20 cellular contexts compared by ENCODE assay signal in genomic region chr2:15363142-15363541, GRCh38.
DNase-seq lines count a peak whose midpoint lies in the region; ATAC-seq and TF ChIP-seq lines count a peak whose summit lies in the region.
"Had no signal": no experiment of that assay in that cellular context is flagged by ENCODE, and none has a peak within 500 bp of the region (broad histone marks: within the 10 kb centered on the region; RNA-seq: fewer than 3 reads in every experiment).

No MANE protein-coding gene starts in this region.

- no peak overlapping the region for H2AFZ ChIP-seq in PC-3 (ENCODE audit: low read length)

- no peak for ATAC-seq in PC-3
- peak; percentile 83 for ATAC-seq in omental fat pad (ENCODE audit: low FRiP score)
- ATAC-seq: activated T-helper 17 cell treated with anti-CD3 and anti-CD28 coated beads, Interleukin-2, amount 50 U/mL, for 72 hours; psoas muscle had no signal

- no peaks in the 10 kb centered on the region for H4K20me1 ChIP-seq in PC-3 (ENCODE audit: low read length)

- no peak overlapping the region for H3K9ac ChIP-seq in PC-3 (ENCODE audit: low read length)

- DNase-seq in EH (ENCODE audit: low read depth) (peak; percentile 73), PC-3 (peak; percentile 57), epithelial cell of proximal tubule (ENCODE audit: low read depth) (peak; percentile 47), omental fat pad (ENCODE audit: low spot score) (no peak), H7 (no peak), pons (ENCODE audit: low spot score) (no peak)
- no peak for DNase-seq in activated CD4-positive, alpha-beta T cell treated with anti-CD3 and anti-CD28 coated beads for 48 hours
- no peak for DNase-seq in stimulated activated CD4-positive, alpha-beta T cell treated with anti-CD3 and anti-CD28 coated beads, Interleukin-4, amount 100 ng/mL, for 1 hour
- DNase-seq: amniotic stem cell, BE2C, esophagus squamous epithelium, GOT3, naive B cell, NCI-H2029 treated with DMSO at 0.1 percent for 48 hours, NCI-H526 treated with DMSO at 0.1 percent for 48 hours, Peyer's patch, psoas muscle, stomach had no signal

- intact Hi-C loops in PC-3 (cut with micrococcal nuclease) = no loop called here

- H3K27me3 ChIP-seq in PC-3 (ENCODE audit: low read length) = no peaks in the 10 kb centered on the region
- no peaks in the 10 kb centered on the region for H3K27me3 ChIP-seq in H7 (ENCODE audit: control insufficient read depth, insufficient read depth, low read length)
- H3K27me3 ChIP-seq: BE2C, esophagus squamous epithelium, Peyer's patch, stomach had no signal

- peaks cover 35% of the 10 kb centered on the region for H3K4me1 ChIP-seq in PC-3 (ENCODE audit: insufficient read depth, low read length)
- H3K4me1 ChIP-seq: BE2C, esophagus squamous epithelium, Peyer's patch, psoas muscle had no signal

- H3K79me2 ChIP-seq in PC-3 (ENCODE audit: low read length) = no peaks in the 10 kb centered on the region

- no peaks in the 10 kb centered on the region for H3K36me3 ChIP-seq in PC-3 (ENCODE audit: low read depth, low read length)
- no peaks in the 10 kb centered on the region for H3K36me3 ChIP-seq in H7 (replicated peaks; ENCODE audit: control insufficient read depth, insufficient read depth, low read length)
- H3K36me3 ChIP-seq: BE2C had no signal

- H3K27ac ChIP-seq in PC-3 (ENCODE audit: low read length) = no peak overlapping the region
- H3K27ac ChIP-seq: esophagus squamous epithelium, Peyer's patch, psoas muscle, stomach, VCaP had no signal

- POLR2A ChIA-PET in PC-3 (lab: Charles Lee; ENCODE audit: unreplicated experiment) = no interaction called here

- no TSS peak for BruUV-seq in PC-3 (replicated peaks; lab: Mats Ljungman, UMichigan)

- H3K4me2 ChIP-seq in PC-3 (ENCODE audit: low read length) = peak overlapping the region; percentile 8; the same call in 1 of the 2 replicates

- TF ChIP-seq CTCF in PC-3 (conservative IDR thresholded peaks at IDR 0.05; ENCODE audit: low read depth, low read length) = no peak
- no peak for TF ChIP-seq CTCF in epithelial cell of proximal tubule (conservative IDR thresholded peaks at IDR 0.05; ENCODE audit: low read depth, low read length)
- no peak for TF ChIP-seq CTCF in omental fat pad (IDR thresholded peaks at IDR 0.05)

- CTCF ChIA-PET in PC-3 (lab: Charles Lee) = no interaction called here

- H3K9me2 ChIP-seq in PC-3 (replicated peaks; ENCODE audit: low read length) = no peaks in the 10 kb centered on the region

- H3K9me3 ChIP-seq in PC-3 (ENCODE audit: low read length) = no peaks in the 10 kb centered on the region
- H3K9me3 ChIP-seq: BE2C, esophagus squamous epithelium, Peyer's patch, psoas muscle, stomach had no signal

- peaks cover 10% of the 10 kb centered on the region for H3F3A ChIP-seq in PC-3 (ENCODE audit: low read length, unreplicated experiment)

- no peak overlapping the region for H3K4me3 ChIP-seq in PC-3 (ENCODE audit: low read length)
- no peak overlapping the region for H3K4me3 ChIP-seq in epithelial cell of proximal tubule (ENCODE audit: low read depth, low read length)
- no peak overlapping the region for H3K4me3 ChIP-seq in H7 (ENCODE audit: insufficient read depth, low read depth, low read length)
- H3K4me3 ChIP-seq: esophagus squamous epithelium, Peyer's patch, psoas muscle, stomach had no signal

Comparison
In these comparisons a context has a peak if more than half of its experiments do, and no peak if none do; other contexts are left out.
1. DNase-seq: peak in EH (single experiment), PC-3 (single experiment) and epithelial cell of proximal tubule (single experiment); none in omental fat pad (single experiment), H7 (single experiment), activated CD4-positive, alpha-beta T cell treated with anti-CD3 and anti-CD28 coated beads for 48 hours (single experiment), stimulated activated CD4-positive, alpha-beta T cell treated with anti-CD3 and anti-CD28 coated beads, Interleukin-4, amount 100 ng/mL, for 1 hour (single experiment) and pons (single experiment).